ENCODE assay signal across 10 cellular contexts in the genomic region with DNA sequence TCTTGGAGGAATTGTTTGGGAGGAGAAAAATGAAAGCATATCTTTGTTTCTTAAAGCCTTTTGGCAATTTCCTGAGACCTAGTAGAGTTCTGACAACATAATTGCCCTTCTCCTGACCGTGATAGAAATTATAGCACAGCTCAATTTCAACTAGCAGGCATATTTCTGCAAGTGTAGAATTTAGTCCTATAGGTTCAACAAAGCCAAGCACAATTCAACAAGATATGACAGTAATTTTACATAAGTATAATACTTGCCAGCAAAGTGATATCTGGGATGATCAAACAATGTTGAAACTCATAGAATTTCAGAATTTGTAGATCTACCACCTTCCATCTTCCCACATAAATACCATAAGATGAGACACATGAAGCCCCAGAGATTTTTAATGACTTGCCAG.
"Had no signal": no experiment of that assay in that cellular context is flagged by ENCODE, and none has a peak within 500 bp of the region (broad histone marks: within the 10 kb centered on the region; RNA-seq: fewer than 3 reads in every experiment).

No MANE protein-coding gene starts in this region.

- H3K36me3 ChIP-seq: HAP-1 had no signal

- H3K4me3 ChIP-seq: GM23248, HAP-1, K562 had no signal

- H2AFZ ChIP-seq: GM23248 had no signal

- ATAC-seq: HCT116, K562 had no signal

- H3K9me3 ChIP-seq: HAP-1 had no signal

- H3K9ac ChIP-seq: GM23248 had no signal

- DNase-seq: GM23248, GOT3, H7, HFFc6, IMR-90, KG1 had no signal

- H3K27ac ChIP-seq: GM23248 had no signal

- H3K4me1 ChIP-seq: HAP-1 had no signal

- FAIRE-seq: HTR-8/SVneo, K562 had no signal
